ENCODE assay signal across 22 cellular contexts in the genomic region with DNA sequence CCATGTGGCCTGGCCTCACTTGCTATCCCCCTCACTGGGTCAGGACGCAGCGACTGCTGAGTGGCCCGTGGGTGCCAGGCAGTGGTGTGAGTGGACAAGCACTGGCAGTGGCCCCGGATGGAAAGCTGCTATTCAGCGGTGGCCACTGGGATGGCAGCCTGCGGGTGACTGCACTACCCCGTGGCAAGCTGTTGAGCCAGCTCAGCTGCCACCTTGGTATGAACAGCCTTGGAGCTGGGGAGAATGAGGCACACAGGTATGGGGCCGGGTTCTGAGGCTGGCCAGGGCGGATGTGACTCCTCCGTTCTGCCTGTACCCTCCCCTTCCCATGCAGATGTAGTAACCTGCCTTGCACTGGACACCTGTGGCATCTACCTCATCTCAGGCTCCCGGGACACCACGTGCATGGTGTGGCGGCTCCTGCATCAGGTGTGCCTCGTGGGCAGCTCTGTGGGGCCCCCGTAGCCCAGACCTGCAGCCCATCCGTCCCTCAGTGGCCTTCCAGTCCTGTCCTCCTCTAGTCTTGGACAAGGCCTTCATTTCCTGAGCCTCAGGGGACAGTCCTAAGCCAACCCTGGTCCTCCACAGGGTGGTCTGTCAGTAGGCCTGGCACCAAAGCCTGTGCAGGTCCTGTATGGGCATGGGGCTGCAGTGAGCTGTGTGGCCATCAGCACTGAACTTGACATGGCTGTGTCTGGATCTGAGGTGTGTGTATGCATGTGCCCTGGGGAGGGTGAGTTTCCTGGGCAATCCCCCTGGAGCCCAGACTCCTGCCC. TPM values are rescaled to one million over a fixed set of nuclear protein-coding genes. Genes with fewer than 3 reads are reported as not detected.
DNase-seq lines count a peak whose midpoint lies in the region; ATAC-seq, FAIRE-seq and TF ChIP-seq lines count a peak whose summit lies in the region.
"Had no signal": no experiment of that assay in that cellular context is flagged by ENCODE, and none has a peak within 500 bp of the region (broad histone marks: within the 10 kb centered on the region; RNA-seq: fewer than 3 reads in every experiment).

No MANE protein-coding gene starts in this region.

- TF ChIP-seq RAD21 in H1 (IDR thresholded peaks at IDR 0.05 in 1 of 2, conservative IDR thresholded peaks at IDR 0.05 in 1 of 2; ENCODE audit: low read depth in 2 of 2, low read length in 2 of 2) = no peak

- no peak overlapping the region for H2BK120ac ChIP-seq in H1 (replicated peaks; ENCODE audit: low read depth, low read length)

- no peak for ATAC-seq in activated CD4-positive, alpha-beta T cell treated with anti-CD3 and anti-CD28 coated beads for 36 hours
- ATAC-seq in sciatic nerve (no peak), GM19324 (IDR thresholded peaks at IDR 0.05; ENCODE audit: low FRiP score, unreplicated experiment) (no peak)
- ATAC-seq: gastroesophageal sphincter, left colon, PC-3 had no signal

- no peak overlapping the region for H3K9ac ChIP-seq in H1 (replicated peaks in 1 of 4; ENCODE audit: extremely low read depth in 1 of 4, low read depth in 3 of 4, low read length in 3 of 4)

- H4K20me1 ChIP-seq in H1 (replicated peaks in 1 of 2; ENCODE audit: control insufficient read depth in 1 of 2, insufficient read depth in 2 of 2, low read length in 2 of 2) = peaks cover 0 to 15% of the 10 kb centered on the region in 2 experiments

- H2AFZ ChIP-seq in H1 (ENCODE audit: low read length) = no peak overlapping the region

- H3K79me1 ChIP-seq in H1 (ENCODE audit: low read depth, low read length) = no peaks in the 10 kb centered on the region; the same call in 1 of the 2 replicates

- no peaks in the 10 kb centered on the region for H3K27me3 ChIP-seq in H7 (ENCODE audit: control insufficient read depth, insufficient read depth, low read length)
- H3K27me3 ChIP-seq in H1 (replicated peaks in 1 of 4; ENCODE audit: control insufficient read depth in 3 of 4, extremely low read depth in 1 of 4, insufficient read depth in 3 of 4, low read length in 3 of 4) = no peaks in the 10 kb centered on the region
- H3K27me3 ChIP-seq: dorsolateral prefrontal cortex, gastroesophageal sphincter had no signal

- TF ChIP-seq POLR2A in H1 (IDR thresholded peaks at IDR 0.05; ENCODE audit: control extremely low read depth in 1 of 2, low read depth in 2 of 2, low read length in 2 of 2) = no peak

- no peak overlapping the region for H3K27ac ChIP-seq in H1 (ENCODE audit: low read depth, low read length)

- H3K23me2 ChIP-seq in H1 (ENCODE audit: low read depth, low read length) = peaks cover 3% of the 10 kb centered on the region; the same call in 1 of the 2 replicates

- no peak overlapping the region for H3K4me3 Mint-ChIP-seq in activated CD4-positive, alpha-beta T cell treated with anti-CD3 and anti-CD28 coated beads for 36 hours
- H3K4me3 Mint-ChIP-seq in glutamatergic neuron (ENCODE audit: unreplicated experiment) = no peak overlapping the region

- H2BK15ac ChIP-seq in H1 (ENCODE audit: low read length) = no peak overlapping the region

- H4K91ac ChIP-seq in H1 (replicated peaks; ENCODE audit: insufficient read length, low read length) = no peak overlapping the region

- POLR2A ChIA-PET in activated CD4-positive, alpha-beta T cell treated with anti-CD3 and anti-CD28 coated beads for 36 hours (lab: Charles Lee) = no interaction called here
- POLR2A ChIA-PET in H1 (lab: Charles Lee; ENCODE audit: partially characterized antibody) = interaction anchor here (0.7 to 1.6 kb wide), 4 partner anchors 10 to 373 kb away, joined by 3 to 4 read pairs (median 4); partner anchors contain the start of genes PTPN23 and SETD2

- no peak overlapping the region for H3K23ac ChIP-seq in H1 (ENCODE audit: insufficient read length)

- no peak for FAIRE-seq in H1 (lab: Jason Lieb, UNC)
- FAIRE-seq: A204.1 had no signal

- peak overlapping the region; percentile 45; the same call in 1 of the 2 replicates for H4K8ac ChIP-seq in H1 (ENCODE audit: extremely low read depth, insufficient read depth, low read length)

- H3K4me1 ChIP-seq in H1 (replicated peaks in 1 of 4; ENCODE audit: control insufficient read depth in 3 of 4, insufficient read depth in 4 of 4, low read length in 3 of 4) = peaks cover 0 to 9% (median 5%) of the 10 kb centered on the region in 4 experiments; a peak in 5 of 7 replicates

- DNase-seq in activated CD4-positive, alpha-beta T cell treated with anti-CD3 and anti-CD28 coated beads for 36 hours = peak; percentile 5
- no peak for DNase-seq in activated CD4-positive, alpha-beta T cell treated with anti-CD3 and anti-CD28 coated beads for 1 hour
- peak; percentile 42 for DNase-seq in H7
- DNase-seq in H1 (ENCODE audit: low read depth in 1 of 2, low spot score in 2 of 2) = no peak
- DNase-seq in sciatic nerve (ENCODE audit: low spot score) = peak; percentile 56
- DNase-seq in NCI-H1105 treated with DMSO at 0.1 percent for 48 hours (lab: John Stamatoyannopoulos, UW) = no peak
- DNase-seq in glutamatergic neuron = no peak
- DNase-seq: activated CD4-positive, alpha-beta T cell treated with anti-CD3 and anti-CD28 coated beads, Interleukin-2, amount 10 ng/mL, durations not matched to agents 24 days and 14 days; activated CD8-positive, alpha-beta memory T cell treated with anti-CD3 and anti-CD28 coated beads, Interleukin-2, amount 50 U/mL, for 48 hours; C1 segment of cervical spinal cord; DMS 273 treated with DMSO at 0.1 percent for 48 hours; erythroblast; NCI-H146; PC-3; stimulated activated CD8-positive, alpha-beta memory T cell treated with anti-CD3 and anti-CD28 coated beads, Interleukin-4, amount 100 ng/mL, for 48 hours; substantia nigra had no signal

- H4K5ac ChIP-seq in H1 (ENCODE audit: insufficient read length, low read depth, low read length) = no peak overlapping the region

- no peaks in the 10 kb centered on the region for H3K27me3 Mint-ChIP-seq in activated CD4-positive, alpha-beta T cell treated with anti-CD3 and anti-CD28 coated beads for 36 hours
- H3K27me3 Mint-ChIP-seq in glutamatergic neuron (ENCODE audit: unreplicated experiment) = peaks cover 12% of the 10 kb centered on the region
- H3K27me3 Mint-ChIP-seq: activated CD4-positive, alpha-beta T cell treated with anti-CD3 and anti-CD28 coated beads, Interleukin-2, amount 10 ng/mL, durations not matched to agents 24 days and 14 days; activated naive CD8-positive, alpha-beta T cell had no signal

- peaks cover 17% of the 10 kb centered on the region for H3K36me3 ChIP-seq in H7 (replicated peaks; ENCODE audit: control insufficient read depth, insufficient read depth, low read length)
- H3K36me3 ChIP-seq in H1 (ENCODE audit: control insufficient read depth in 2 of 4, insufficient read depth in 4 of 4, low read length in 3 of 4) = peaks cover 5 to 27% (median 17%) of the 10 kb centered on the region in 4 experiments; a peak in 6 of 8 replicates

- H3K9me3 Mint-ChIP-seq in activated CD4-positive, alpha-beta T cell treated with anti-CD3 and anti-CD28 coated beads for 36 hours (ENCODE audit: low read depth) = no peaks in the 10 kb centered on the region
- peaks cover 5% of the 10 kb centered on the region for H3K9me3 Mint-ChIP-seq in glutamatergic neuron (ENCODE audit: unreplicated experiment)
- H3K9me3 Mint-ChIP-seq: activated CD4-positive, alpha-beta T cell treated with anti-CD3 and anti-CD28 coated beads, Interleukin-2, amount 10 ng/mL, durations not matched to agents 24 days and 14 days had no signal

- no peak overlapping the region for H3K27ac Mint-ChIP-seq in activated CD4-positive, alpha-beta T cell treated with anti-CD3 and anti-CD28 coated beads for 36 hours
- no peak overlapping the region for H3K27ac Mint-ChIP-seq in glutamatergic neuron (ENCODE audit: unreplicated experiment)
- H3K27ac Mint-ChIP-seq: activated CD4-positive, alpha-beta T cell treated with anti-CD3 and anti-CD28 coated beads, Interleukin-2, amount 10 ng/mL, durations not matched to agents 24 days and 14 days had no signal

- peaks cover 32% of the 10 kb centered on the region for H3K36me3 Mint-ChIP-seq in activated CD4-positive, alpha-beta T cell treated with anti-CD3 and anti-CD28 coated beads for 36 hours (ENCODE audit: low read depth)
- H3K36me3 Mint-ChIP-seq in glutamatergic neuron (ENCODE audit: unreplicated experiment) = peaks cover 6% of the 10 kb centered on the region

- 87% methylated on average over 16 of the region's 16 CpGs; no CpG with 5 or more reads in 1 of the 2 experiments for WGBS in H1 (ENCODE audit: extremely low coverage in 1 of 2, insufficient coverage in 1 of 2, insufficient read length in 1 of 2, insufficient replicate concordance in 2 of 2, low coverage in 1 of 2, low lambda C conversion rate in 2 of 2, missing lambda C conversion rate in 1 of 2), 2 experiments

- H3K18ac ChIP-seq in H1 (ENCODE audit: extremely low read depth, low read length) = no peak overlapping the region

- TF ChIP-seq EP300 in H1 (IDR thresholded peaks at IDR 0.05; ENCODE audit: borderline replicate concordance in 1 of 2, low read depth in 2 of 2, low read length in 2 of 2) = no peak

- no peaks in the 10 kb centered on the region for H3K79me2 ChIP-seq in H1 (ENCODE audit: control insufficient read depth in 1 of 2, insufficient read depth in 2 of 2, low read length in 2 of 2)

- no peak overlapping the region for H3K4ac ChIP-seq in H1 (replicated peaks; ENCODE audit: insufficient read length, low read depth, low read length)

- no peaks in the 10 kb centered on the region for H3K9me3 ChIP-seq in H1 (ENCODE audit: insufficient read depth in 2 of 2, low read depth in 1 of 2, low read length in 1 of 2)
- H3K9me3 ChIP-seq: gastroesophageal sphincter had no signal

- no peak for TF ChIP-seq CTCF in H1 (IDR thresholded peaks at IDR 0.05; ENCODE audit: control extremely low read depth in 1 of 3, insufficient read depth in 1 of 3, low read depth in 1 of 3, low read length in 3 of 3)
- no peak for TF ChIP-seq CTCF in glutamatergic neuron (IDR thresholded peaks at IDR 0.05; ENCODE audit: partially characterized antibody, unreplicated experiment)

- H2BK12ac ChIP-seq in H1 (ENCODE audit: low read depth, low read length) = no peak overlapping the region

- no peak overlapping the region for H3K4me2 ChIP-seq in H1 (ENCODE audit: insufficient read depth in 1 of 2, low read depth in 2 of 2, low read length in 2 of 2)

- no peak overlapping the region for H3K56ac ChIP-seq in H1 (replicated peaks; ENCODE audit: insufficient read length, low read depth, low read length)

- CTCF ChIA-PET in activated CD4-positive, alpha-beta T cell treated with anti-CD3 and anti-CD28 coated beads for 36 hours (lab: Charles Lee) = interaction anchor here (0.6 to 1.6 kb wide), 2 partner anchors 61 to 793 kb away, joined by 3 to 5 read pairs; no protein-coding TSS in a partner anchor
- CTCF ChIA-PET in H1 (lab: Charles Lee; ENCODE audit: partially characterized antibody) = interaction anchor here (1.1 to 14.2 kb wide), 5 partner anchors 9 to 363 kb away, joined by 4 to 130 read pairs (median 6); partner anchors contain the start of genes CCDC12 and NBEAL2

- H3K4me3 ChIP-seq in H7 (ENCODE audit: insufficient read depth, low read depth, low read length) (no peak overlapping the region), H1 (ENCODE audit: extremely low read depth in 1 of 4, insufficient read depth in 2 of 4, low read depth in 3 of 4, low read length in 4 of 4) (no peak overlapping the region)
- H3K4me3 ChIP-seq: gastroesophageal sphincter had no signal

- H2BK5ac ChIP-seq in H1 (ENCODE audit: low read depth, low read length) = no peak overlapping the region

- intact Hi-C loops in activated CD4-positive, alpha-beta T cell treated with anti-CD3 and anti-CD28 coated beads for 36 hours (cut with DNase I, micrococcal nuclease) = loop anchor here in 1 of 2 experiments (2.0 kb wide), 1 partner anchor 49 kb away; no protein-coding TSS in a partner anchor
- intact Hi-C loops in sciatic nerve (cut with DNase I) = no loop called here

- no peak overlapping the region for H2AK5ac ChIP-seq in H1 (ENCODE audit: low read depth, low read length)

- H3K4me1 Mint-ChIP-seq in activated CD4-positive, alpha-beta T cell treated with anti-CD3 and anti-CD28 coated beads for 36 hours = peaks cover 4% of the 10 kb centered on the region
- peaks cover 2% of the 10 kb centered on the region for H3K4me1 Mint-ChIP-seq in glutamatergic neuron (ENCODE audit: low read depth, unreplicated experiment)

- H2BK20ac ChIP-seq in H1 (ENCODE audit: low read length) = no peak overlapping the region

- H3K14ac ChIP-seq in H1 (ENCODE audit: insufficient read length) = no peak overlapping the region

RNA-seq across cellular contexts. Expression of gene NBEAL2, which starts 28.2 kb away (rescaled TPM):
- 10 to 100 TPM; 83.4 to 84.9 TPM for total RNA-seq in activated CD4-positive, alpha-beta T cell treated with anti-CD3 and anti-CD28 coated beads for 36 hours
- total RNA-seq in H7 (2014; rRNA removed; shearing (Covaris generic)) = 51.6 and 65.4 TPM in 2 replicates
- 45.8 and 46.9 TPM in 2 replicates for total RNA-seq in H1 (2021; fragmentation: NEBNext Ultra II Directional; extraction: Animal tissue kit (Norgen Biotek cat#: 25700))
- 27.3 and 47.8 TPM in 2 replicates for polyA plus RNA-seq in H1 (2011; rRNA removed)
- polyA plus RNA-seq in H1 (2011; cell fraction: cytosol; rRNA removed) = 30.9 TPM
- polyA plus RNA-seq in H1 (2011; cell fraction: nucleus; rRNA removed) = 332 TPM
- polyA plus RNA-seq in H1 (2012, experiment 1 of 2) = 36.4 to 64.7 TPM (median 55.9 TPM) in 4 replicates
- polyA plus RNA-seq in H1 (2012, experiment 2 of 2) = 42.2 TPM
- polyA plus RNA-seq in H1 (2013, experiment 1 of 2) = 15.7 TPM
- polyA plus RNA-seq in H1 (2013, experiment 2 of 2) = 14.2 TPM
- 19.1 and 33.7 TPM in 2 replicates for polyA minus RNA-seq in H1 (2011; rRNA and poly(A)+ RNA removed)
- 16.9 TPM for polyA minus RNA-seq in H1 (2011; cell fraction: cytosol; rRNA and poly(A)+ RNA removed)
- polyA minus RNA-seq in H1 (2011; cell fraction: nucleus; rRNA and poly(A)+ RNA removed) = 58.1 TPM
- 44.0 TPM for total RNA-seq in sciatic nerve
- 38.0 TPM for total RNA-seq in glutamatergic neuron (ENCODE audit: unreplicated experiment)

RNA-seq across cellular contexts. Expression of gene CCDC12, which starts 31.1 kb away (rescaled TPM):
- 10 to 100 TPM; 45.4 to 47.8 TPM for total RNA-seq in activated CD4-positive, alpha-beta T cell treated with anti-CD3 and anti-CD28 coated beads for 36 hours
- total RNA-seq in H7 (2014; rRNA removed; shearing (Covaris generic)) = 40.0 and 40.9 TPM in 2 replicates
- 41.3 and 44.4 TPM in 2 replicates for total RNA-seq in H1 (2021; fragmentation: NEBNext Ultra II Directional; extraction: Animal tissue kit (Norgen Biotek cat#: 25700))
- polyA plus RNA-seq in H1 (2011; rRNA removed) = 29.5 and 41.5 TPM in 2 replicates
- polyA plus RNA-seq in H1 (2011; cell fraction: cytosol; rRNA removed) = 57.2 TPM
- polyA plus RNA-seq in H1 (2011; cell fraction: nucleus; rRNA removed) = 37.1 TPM
- 50.0 to 59.6 TPM (median 58.4 TPM) in 4 replicates for polyA plus RNA-seq in H1 (2012, experiment 1 of 2)
- polyA plus RNA-seq in H1 (2012, experiment 2 of 2) = 27.9 TPM
- polyA plus RNA-seq in H1 (2013, experiment 1 of 2) = 39.5 TPM
- 41.8 TPM for polyA plus RNA-seq in H1 (2013, experiment 2 of 2)
- 20.6 and 38.9 TPM in 2 replicates for polyA minus RNA-seq in H1 (2011; rRNA and poly(A)+ RNA removed)
- polyA minus RNA-seq in H1 (2011; cell fraction: cytosol; rRNA and poly(A)+ RNA removed) = 12.0 TPM
- polyA minus RNA-seq in H1 (2011; cell fraction: nucleus; rRNA and poly(A)+ RNA removed) = 55.5 TPM
- 40.9 TPM for total RNA-seq in sciatic nerve
- 41.4 TPM for total RNA-seq in glutamatergic neuron (ENCODE audit: unreplicated experiment)

Comparison
In these comparisons a context has a peak if more than half of its experiments do, and no peak if none do; other contexts are left out.
1. DNase-seq: peak in activated CD4-positive, alpha-beta T cell treated with anti-CD3 and anti-CD28 coated beads for 36 hours (single experiment), H7 (single experiment) and sciatic nerve (single experiment); none in activated CD4-positive, alpha-beta T cell treated with anti-CD3 and anti-CD28 coated beads for 1 hour (single experiment), H1 (0 of 2), NCI-H1105 treated with DMSO at 0.1 percent for 48 hours (single experiment) and glutamatergic neuron (single experiment).